In genomic region chr20:48397689-48398005, GRCh38 we compare ENCODE assay signal across 24 cellular contexts.
"Had no signal": no experiment of that assay in that cellular context is flagged by ENCODE, and none has a peak within 500 bp of the region (broad histone marks: within the 10 kb centered on the region; RNA-seq: fewer than 3 reads in every experiment).

No MANE protein-coding gene starts in this region.

- H3K4me3 ChIP-seq: left lung, upper lobe of left lung had no signal

- H3K79me2 ChIP-seq: parathyroid adenoma had no signal

- H3K9me3 ChIP-seq: upper lobe of left lung had no signal

- DNase-seq: activated CD4-positive, alpha-beta T cell treated with anti-CD3 and anti-CD28 coated beads, Interleukin-2, amount 50 U/mL, for 4 hours; activated CD8-positive, alpha-beta memory T cell treated with anti-CD3 and anti-CD28 coated beads for 24 hours; activated CD8-positive, alpha-beta memory T cell treated with anti-CD3 and anti-CD28 coated beads, Interleukin-2, amount 50 U/mL, for 4 hours; activated T-cell treated with anti-CD3 and anti-CD28 coated beads, Interleukin-2, amount 50 U/mL, for 24 hours; aorta; brain microvascular endothelial cell; central memory CD4-positive, alpha-beta T cell; dermis blood vessel endothelial cell; effector CD8-positive, alpha-beta T cell; erythroblast; foreskin melanocyte; kidney glomerular epithelial cell; left lung; mammary epithelial cell; midbrain; natural killer cell; stimulated activated CD4-positive, alpha-beta T cell treated with anti-CD3 and anti-CD28 coated beads, Interleukin-12 subunit alpha, Interleukin-12 subunit beta, amount 100 ng/mL, for 4 hours; stimulated activated CD4-positive, alpha-beta T cell treated with anti-CD3 and anti-CD28 coated beads, Interleukin-4, amount 100 ng/mL, for 4 hours; stimulated activated naive CD8-positive, alpha-beta T cell treated with anti-CD3 and anti-CD28 coated beads, Interleukin-15, Interleukin-2, amounts not matched to agents 100 U/mL and 50 U/mL, for 24 hours had no signal

- H3K27me3 ChIP-seq: upper lobe of left lung had no signal

- H3K4me1 ChIP-seq: left lung, parathyroid adenoma, upper lobe of left lung had no signal

- H2AFZ ChIP-seq: parathyroid adenoma had no signal

- H3K9ac ChIP-seq: parathyroid adenoma had no signal

- H3K27ac ChIP-seq: brain microvascular endothelial cell, left lung, parathyroid adenoma, upper lobe of left lung had no signal

- H3K36me3 ChIP-seq: brain microvascular endothelial cell, left lung, upper lobe of left lung had no signal

- ATAC-seq: activated naive CD4-positive, alpha-beta T cell treated with anti-CD3 and anti-CD28 coated beads, Interleukin-2, amount 50 U/mL, for 72 hours; activated T-helper 17 cell treated with anti-CD3 and anti-CD28 coated beads, Interleukin-2, amount 50 U/mL, for 72 hours; natural killer cell; stimulated activated naive CD8-positive, alpha-beta T cell treated with anti-CD3 and anti-CD28 coated beads, Interleukin-15, Interleukin-2, amounts not matched to agents 100 U/mL and 50 U/mL, for 24 hours; WTC11 had no signal
